ENCODE assay signal across 8 cellular contexts in the genomic region with DNA sequence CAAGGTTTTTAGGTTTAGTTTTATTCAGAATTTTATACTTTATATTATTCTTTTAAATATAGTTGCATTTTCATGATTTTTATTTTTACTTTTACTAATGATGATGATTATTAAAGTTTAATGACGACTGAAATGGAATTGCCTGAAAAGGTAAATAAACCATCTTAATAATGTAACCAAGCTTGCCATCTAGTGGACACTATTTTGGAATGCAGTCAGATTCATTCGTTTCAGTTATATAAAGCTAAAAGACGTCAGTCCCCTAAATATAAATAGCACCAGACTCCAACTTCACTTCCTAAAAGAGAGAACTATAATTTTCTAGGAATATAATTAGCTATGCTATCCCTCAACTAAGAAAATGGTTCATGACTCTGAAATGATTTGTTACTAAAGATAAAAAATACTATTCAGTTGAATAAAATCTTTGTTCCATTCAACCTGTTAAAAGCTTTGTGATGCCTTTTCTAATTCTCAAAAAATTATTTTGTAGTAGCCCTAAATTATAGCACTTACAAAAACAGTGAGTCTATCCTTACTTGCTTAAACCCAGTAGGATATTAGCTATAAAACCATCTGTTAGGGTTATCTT. TPM values are rescaled to one million over a fixed set of nuclear protein-coding genes. Genes with fewer than 3 reads are reported as not detected.
A peak's percentile ranks its signal among the peaks of the same experiment; 100 is the strongest.
DNase-seq lines count a peak whose midpoint lies in the region; ATAC-seq, FAIRE-seq and TF ChIP-seq lines count a peak whose summit lies in the region.

No MANE protein-coding gene starts in this region.

- TF ChIP-seq CTCF in C4-2B (conservative IDR thresholded peaks at IDR 0.05): peak; percentile 89
- peak; percentile 71 to 78 (median 76) for TF ChIP-seq CTCF in right lobe of liver (IDR thresholded peaks at IDR 0.05)

- no peaks in the 10 kb centered on the region for H3K27me3 ChIP-seq in right lobe of liver

- H3K27ac ChIP-seq in C4-2B (no peak overlapping the region), right lobe of liver (peak overlapping the region in 1 of 3 donors; percentile 6)

- intact Hi-C loops in right lobe of liver (cut with DNase I): no loop called here

- FAIRE-seq in colon (lab: Jason Lieb, UNC): peak; percentile 89

- DNase-seq in NCI-H69 (lab: John Stamatoyannopoulos, UW): peak; percentile 55
- DNase-seq in right lobe of liver: no peak
- no peak for DNase-seq in activated CD4-positive, alpha-beta T cell treated with anti-CD3 and anti-CD28 coated beads for 4 hours
- no peak for DNase-seq in activated effector memory CD4-positive, alpha-beta T cell treated with anti-CD3 and anti-CD28 coated beads, Interleukin-2, amount 50 U/mL, for 16 hours

- ATAC-seq in GM21723 (IDR thresholded peaks at IDR 0.05; ENCODE audit: unreplicated experiment) (peak; percentile 63), right lobe of liver (peak; percentile 69 to 88 (median 80)), GM21786 (IDR thresholded peaks at IDR 0.05; ENCODE audit: unreplicated experiment) (no peak)

- H3K9me3 ChIP-seq in right lobe of liver: no peaks in the 10 kb centered on the region

- no peak for TF ChIP-seq POLR2A in right lobe of liver (IDR thresholded peaks at IDR 0.05)

- no peaks in the 10 kb centered on the region for H3K36me3 ChIP-seq in right lobe of liver

- no peaks in the 10 kb centered on the region for H3K4me1 ChIP-seq in right lobe of liver

- no peak overlapping the region for H3K4me3 ChIP-seq in right lobe of liver

- 0% methylated on average over 3 of the region's 3 CpGs for WGBS in right lobe of liver (ENCODE audit: insufficient coverage, low coverage, low lambda C conversion rate, missing lambda C conversion rate)

RNA-seq across cellular contexts. Expression of a gene that starts 19.9 kb away (rescaled TPM):
- 1 to 10 TPM; 5.2 to 8.3 (median 6.8) TPM for total RNA-seq in right lobe of liver

RNA-seq across cellular contexts. Expression of a gene that starts 20.2 kb away (rescaled TPM):
- total RNA-seq in right lobe of liver: 10 to 100 TPM; 10.4 to 20.6 (median 13.0) TPM

RNA-seq across cellular contexts. Expression of a gene that starts 59.2 kb away (rescaled TPM):
- 10 to 100 TPM; 12.0 to 26.4 (median 20.3) TPM for total RNA-seq in right lobe of liver
